12 cellular contexts compared by ENCODE assay signal in genomic region chr6:40148882-40149573, GRCh38.
DNase-seq lines count a peak whose midpoint lies in the region; ATAC-seq and TF ChIP-seq lines count a peak whose summit lies in the region.
"Had no signal": no experiment of that assay in that cellular context is flagged by ENCODE, and none has a peak within 500 bp of the region (broad histone marks: within the 10 kb centered on the region; RNA-seq: fewer than 3 reads in every experiment).

No MANE protein-coding gene starts in this region.

- no peaks in the 10 kb centered on the region for H3K9me3 ChIP-seq in vagina

- no peaks in the 10 kb centered on the region for H3K4me1 ChIP-seq in vagina

- intact Hi-C loops in vagina (cut with DNase I), result no loop called here

- no peak overlapping the region for H3K27ac ChIP-seq in vagina

- peak; percentile 74 for DNase-seq in GM20000 (ENCODE audit: low spot score)
- peak; percentile 66 for DNase-seq in NOMO-1 treated with DMSO at 0.1 percent for 48 hours (lab: John Stamatoyannopoulos, UW; ENCODE audit: unreplicated experiment)
- no peak for DNase-seq in vagina (ENCODE audit: extremely low spot score in 2 of 2)
- no peak for DNase-seq in NCI-H524 (lab: John Stamatoyannopoulos, UW)
- DNase-seq in stimulated activated naive CD4-positive, alpha-beta T cell (lab: John Stamatoyannopoulos, UW), result no peak
- DNase-seq in dermis blood vessel endothelial cell, result no peak
- DNase-seq: CD4-positive, CD25-positive, alpha-beta regulatory T cell; H7; NCI-H2081 treated with DMSO at 0.1 percent for 48 hours; T-helper 1 cell had no signal

- no peaks in the 10 kb centered on the region for H3K36me3 ChIP-seq in vagina

- TF ChIP-seq POLR2A in vagina (IDR thresholded peaks at IDR 0.05), result no peak

- TF ChIP-seq CTCF in GM20000 (IDR thresholded peaks at IDR 0.05; ENCODE audit: extremely low read depth, missing control alignments) (no peak), vagina (IDR thresholded peaks at IDR 0.05) (no peak)

- H3K27me3 ChIP-seq in vagina, result no peaks in the 10 kb centered on the region

- H3K4me3 ChIP-seq in vagina, result no peak overlapping the region

- ATAC-seq in GM18498 (IDR thresholded peaks at IDR 0.05; ENCODE audit: unreplicated experiment) (peak; percentile 96), HG03064 (IDR thresholded peaks at IDR 0.05; ENCODE audit: low read depth, unreplicated experiment) (peak; percentile 93)

Comparison
In these comparisons a context has a peak if more than half of its experiments do, and no peak if none do; other contexts are left out.
1. DNase-seq: peak in GM20000 (single experiment) and NOMO-1 treated with DMSO at 0.1 percent for 48 hours (single experiment); none in vagina (0 of 2), NCI-H524 (0 of 2), stimulated activated naive CD4-positive, alpha-beta T cell (0 of 6) and dermis blood vessel endothelial cell (single experiment).